Comparison of ENCODE assay signal across 8 cellular contexts in genomic region chr2:30165050-30165520, GRCh38. TPM values are rescaled to one million over a fixed set of nuclear protein-coding genes. Genes with fewer than 3 reads are reported as not detected.
A peak's percentile ranks its signal among the peaks of the same experiment; 100 is the strongest.
DNase-seq lines count a peak whose midpoint lies in the region; ATAC-seq and TF ChIP-seq lines count a peak whose summit lies in the region.

No MANE protein-coding gene starts in this region.

- H3K4me1 ChIP-seq in lower lobe of right lung, result no peaks in the 10 kb centered on the region

- peak; percentile 90 for TF ChIP-seq CTCF in lower lobe of right lung (IDR thresholded peaks at IDR 0.05)

- H3K27ac ChIP-seq in lower lobe of right lung, result no peak overlapping the region

- ATAC-seq in GM19455 (IDR thresholded peaks at IDR 0.05; ENCODE audit: unreplicated experiment) (peak; percentile 88), HG03558 (IDR thresholded peaks at IDR 0.05; ENCODE audit: extremely low read depth, unreplicated experiment) (peak; percentile 83), lower lobe of right lung (peak; percentile 92)

- no peaks in the 10 kb centered on the region for H3K27me3 ChIP-seq in lower lobe of right lung (ENCODE audit: low read depth)

- H3K4me3 ChIP-seq in lower lobe of right lung, result no peak overlapping the region

- intact Hi-C loops in lower lobe of right lung (cut with DNase I), result loop anchor here (10.0 kb wide), 1 partner anchor 540 kb away; no protein-coding TSS in a partner anchor

- H3K9me3 ChIP-seq in lower lobe of right lung, result no peaks in the 10 kb centered on the region

- H3K36me3 ChIP-seq in lower lobe of right lung, result peaks cover 22% of the 10 kb centered on the region

- peak; percentile 95 for DNase-seq in COLO829 (ENCODE audit: low spot score)
- DNase-seq in NCI-H524 (lab: John Stamatoyannopoulos, UW), result peak; percentile 76 to 96
- peak; percentile 25 for DNase-seq in activated CD4-positive, alpha-beta T cell treated with anti-CD3 and anti-CD28 coated beads for 1 hour
- DNase-seq in dermis microvascular lymphatic vessel endothelial cell (ENCODE audit: low read depth in 2 of 2), result peak; percentile 89 to 93
- DNase-seq in lower lobe of right lung, result no peak
- DNase-seq in stimulated activated CD8-positive, alpha-beta memory T cell treated with anti-CD3 and anti-CD28 coated beads, Interleukin-4, amount 100 ng/mL, for 48 hours, result peak; percentile 58

RNA-seq across cellular contexts. Expression of gene YPEL5, which starts 18.3 kb away (rescaled TPM):
- 71.2 and 108 TPM in 2 replicates for total RNA-seq in dermis microvascular lymphatic vessel endothelial cell
- total RNA-seq in lower lobe of right lung, result 98.0 TPM
